ENCODE assay signal across 8 cellular contexts in the genomic region with DNA sequence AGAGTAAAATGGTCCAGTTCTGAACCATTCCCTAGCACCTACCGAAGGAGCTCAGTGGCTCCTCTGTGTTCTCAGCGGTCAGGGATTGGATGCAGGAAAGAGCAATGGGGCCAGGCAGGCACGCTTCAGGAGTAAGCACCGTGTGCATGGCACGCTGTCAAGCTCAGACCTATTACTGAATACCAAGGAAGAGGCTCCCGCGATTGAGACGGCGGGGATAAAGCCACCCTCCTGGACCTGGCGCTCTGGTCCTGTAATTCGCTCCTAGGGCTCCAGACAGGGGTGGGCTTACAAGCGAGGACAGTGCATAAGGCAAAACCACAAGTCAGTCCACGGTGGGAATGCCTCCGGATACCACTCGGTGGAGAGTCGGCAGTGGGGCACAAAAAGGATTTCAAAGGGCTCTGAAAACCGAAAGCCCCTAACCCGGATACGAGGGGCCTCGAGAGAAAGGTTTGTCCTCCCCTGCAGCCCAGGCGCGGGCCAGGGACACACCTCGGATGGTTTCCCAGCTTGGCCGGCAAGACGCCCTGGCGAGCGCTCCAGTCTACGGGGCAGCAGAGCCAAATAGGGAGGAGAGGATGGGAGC. TPM values are rescaled to one million over a fixed set of nuclear protein-coding genes. Genes with fewer than 3 reads are reported as not detected.
DNase-seq lines count a peak whose midpoint lies in the region; ATAC-seq and TF ChIP-seq lines count a peak whose summit lies in the region.

No MANE protein-coding gene starts in this region.

- H3K4me1 Mint-ChIP-seq in stimulated activated naive CD8-positive, alpha-beta T cell treated with anti-CD3 and anti-CD28 coated beads, Interleukin-15, amount 100 ng/mL, for 72 hours = peaks cover 57% of the 10 kb centered on the region

- peak; percentile 27 for DNase-seq in Daoy (ENCODE audit: low read depth)
- DNase-seq in SK-N-DZ (ENCODE audit: low spot score) = peak; percentile 60
- no peak for DNase-seq in coronary artery (ENCODE audit: low spot score)
- DNase-seq in left kidney (ENCODE audit: low read depth, low spot score) = peak; percentile 71
- no peak for DNase-seq in stimulated activated naive CD8-positive, alpha-beta T cell treated with anti-CD3 and anti-CD28 coated beads, Interleukin-15, amount 100 ng/mL, for 72 hours
- DNase-seq in MV-4-11 (lab: John Stamatoyannopoulos, UW) = no peak

- H3K4me3 Mint-ChIP-seq in stimulated activated naive CD8-positive, alpha-beta T cell treated with anti-CD3 and anti-CD28 coated beads, Interleukin-15, amount 100 ng/mL, for 72 hours = peak overlapping the region; percentile 84 to 86

- no peaks in the 10 kb centered on the region for H3K27me3 Mint-ChIP-seq in stimulated activated naive CD8-positive, alpha-beta T cell treated with anti-CD3 and anti-CD28 coated beads, Interleukin-15, amount 100 ng/mL, for 72 hours

- H3K4me3 ChIP-seq in coronary artery = peak overlapping the region; percentile 92

- ATAC-seq in HG03175 (IDR thresholded peaks at IDR 0.05; ENCODE audit: unreplicated experiment) = peak; percentile 1
- ATAC-seq in stimulated activated naive CD8-positive, alpha-beta T cell treated with anti-CD3 and anti-CD28 coated beads, Interleukin-15, amount 100 ng/mL, for 72 hours = peak; percentile 0
- no peak for ATAC-seq in GM18907 (IDR thresholded peaks at IDR 0.05; ENCODE audit: unreplicated experiment)

- H3K27ac Mint-ChIP-seq in stimulated activated naive CD8-positive, alpha-beta T cell treated with anti-CD3 and anti-CD28 coated beads, Interleukin-15, amount 100 ng/mL, for 72 hours = peak overlapping the region; percentile 88 to 96

- H3K27ac ChIP-seq in coronary artery = peak overlapping the region; percentile 91 to 97

- H3K9me3 Mint-ChIP-seq in stimulated activated naive CD8-positive, alpha-beta T cell treated with anti-CD3 and anti-CD28 coated beads, Interleukin-15, amount 100 ng/mL, for 72 hours = no peaks in the 10 kb centered on the region

- TF ChIP-seq CTCF in coronary artery (IDR thresholded peaks at IDR 0.05) = no peak

RNA-seq across cellular contexts. Expression of gene OXCT1, which starts 1.0 kb away (rescaled TPM):
- 24.5 and 43.8 TPM in 2 replicates for total RNA-seq in Daoy (2014; rRNA removed; shearing (Covaris generic))
- polyA plus RNA-seq in SK-N-DZ (2014; cell fraction: cytosol; rRNA removed) = 34.4 and 34.9 TPM in 2 replicates
- 32.9 and 38.0 TPM in 2 replicates for polyA plus RNA-seq in SK-N-DZ (2014; cell fraction: nucleus; rRNA removed)

RNA-seq across cellular contexts. Expression of gene RIMOC1, which starts 34.9 kb away (rescaled TPM):
- total RNA-seq in Daoy (2014; rRNA removed; shearing (Covaris generic)) = 8.1 and 9.9 TPM in 2 replicates
- 15.8 and 19.2 TPM in 2 replicates for polyA plus RNA-seq in SK-N-DZ (2014; cell fraction: cytosol; rRNA removed)
- 10.4 and 15.4 TPM in 2 replicates for polyA plus RNA-seq in SK-N-DZ (2014; cell fraction: nucleus; rRNA removed)

RNA-seq across cellular contexts. Expression of gene FBXO4, which starts 55.8 kb away (rescaled TPM):
- 9.8 and 14.8 TPM in 2 replicates for total RNA-seq in Daoy (2014; rRNA removed; shearing (Covaris generic))
- not detected in 2 replicates for polyA plus RNA-seq in SK-N-DZ (2014; cell fraction: cytosol; rRNA removed)
- polyA plus RNA-seq in SK-N-DZ (2014; cell fraction: nucleus; rRNA removed) = 0.88 and 1.1 TPM in 2 replicates

Comparison
In these comparisons a context has a peak if more than half of its experiments do, and no peak if none do; other contexts are left out.
1. DNase-seq: peak in Daoy (single experiment), SK-N-DZ (single experiment) and left kidney (single experiment); none in coronary artery (single experiment), stimulated activated naive CD8-positive, alpha-beta T cell treated with anti-CD3 and anti-CD28 coated beads, Interleukin-15, amount 100 ng/mL, for 72 hours (0 of 2) and MV-4-11 (single experiment).